In genomic region chr20:50595988-50596693, GRCh38 we compare ENCODE assay signal across 17 cellular contexts.
A peak's percentile ranks its signal among the peaks of the same experiment; 100 is the strongest.
DNase-seq lines count a peak whose midpoint lies in the region; ATAC-seq, FAIRE-seq and TF ChIP-seq lines count a peak whose summit lies in the region.
"Had no signal": no experiment of that assay in that cellular context is flagged by ENCODE, and none has a peak within 500 bp of the region (broad histone marks: within the 10 kb centered on the region; RNA-seq: fewer than 3 reads in every experiment).

No MANE protein-coding gene starts in this region.

- H3K27ac Mint-ChIP-seq in neural crest cell (ENCODE audit: unreplicated experiment), result peak overlapping the region; percentile 27
- H3K27ac Mint-ChIP-seq: stimulated activated naive CD8-positive, alpha-beta T cell treated with anti-CD3 and anti-CD28 coated beads, Interleukin-15, Interleukin-2, amounts not matched to agents 100 ng/mL and 50 ng/mL, for 24 hours had no signal

- intact Hi-C loops in endothelial cell of umbilical vein (cut with micrococcal nuclease), result loop anchor here (10.0 kb wide), 1 partner anchor 149 kb away; no protein-coding TSS in a partner anchor
- intact Hi-C loops in A673 (cut with micrococcal nuclease; ENCODE audit: unreplicated experiment), result no loop called here

- POLR2A ChIA-PET in endothelial cell of umbilical vein (lab: Charles Lee), result no interaction called here
- POLR2A ChIA-PET in A673 (lab: Charles Lee; ENCODE audit: low non-redundant PET), result no interaction called here

- no peaks in the 10 kb centered on the region for H3K9me1 ChIP-seq in endothelial cell of umbilical vein (replicated peaks; ENCODE audit: control insufficient read depth, extremely low read depth, insufficient read depth, low read length)

- H3K36me3 ChIP-seq in endothelial cell of umbilical vein (ENCODE audit: control insufficient read depth in 2 of 2, extremely low read depth in 1 of 2, insufficient read depth in 2 of 2, low read length in 2 of 2) (no peaks in the 10 kb centered on the region), A673 (ENCODE audit: insufficient read depth, low read length, poor library complexity, severe bottlenecking) (no peaks in the 10 kb centered on the region)

- H3K4me3 Mint-ChIP-seq in neural crest cell, result no peak overlapping the region
- H3K4me3 Mint-ChIP-seq: stimulated activated naive CD8-positive, alpha-beta T cell treated with anti-CD3 and anti-CD28 coated beads, Interleukin-15, Interleukin-2, amounts not matched to agents 100 ng/mL and 50 ng/mL, for 24 hours had no signal

- H3K9me3 Mint-ChIP-seq in neural crest cell, result no peaks in the 10 kb centered on the region
- H3K9me3 Mint-ChIP-seq: stimulated activated naive CD8-positive, alpha-beta T cell treated with anti-CD3 and anti-CD28 coated beads, Interleukin-15, Interleukin-2, amounts not matched to agents 100 ng/mL and 50 ng/mL, for 24 hours had no signal

- BruUV-seq in endothelial cell of umbilical vein (replicated peaks; lab: Mats Ljungman, UMichigan) (no TSS peak), A673 (replicated peaks; lab: Mats Ljungman, UMichigan) (no TSS peak)

- no peak overlapping the region for H3K27ac ChIP-seq in endothelial cell of umbilical vein (ENCODE audit: insufficient read depth, low read depth, low read length)
- H3K27ac ChIP-seq in A673 (ENCODE audit: low read depth, low read length, poor library complexity, severe bottlenecking), result no peak overlapping the region
- H3K27ac ChIP-seq: C4-2B had no signal

- H3K4me3 ChIP-seq in endothelial cell of umbilical vein (replicated peaks in 1 of 3; ENCODE audit: insufficient read depth in 1 of 3, low read depth in 1 of 3, low read length in 3 of 3) (no peak overlapping the region), A673 (ENCODE audit: low read depth, low read length, poor library complexity, severe bottlenecking) (no peak overlapping the region)

- DNase-seq in COLO668 (lab: John Stamatoyannopoulos, UW; ENCODE audit: unreplicated experiment) (peak; percentile 28), NCI-H226 (peak; percentile 51), endothelial cell of umbilical vein (ENCODE audit: low read depth, low spot score) (no peak), neural crest cell (ENCODE audit: low read depth, low spot score) (no peak), NCI-H1092 treated with DMSO at 0.1 percent for 48 hours (lab: John Stamatoyannopoulos, UW) (no peak), A673 (ENCODE audit: low spot score) (no peak)
- no peak for DNase-seq in activated CD4-positive, alpha-beta T cell treated with anti-CD3 and anti-CD28 coated beads for 1 hour
- DNase-seq: activated CD4-positive, alpha-beta T cell treated with anti-CD3 and anti-CD28 coated beads, Interleukin-2, amount 50 U/mL, for 48 hours; activated effector memory CD4-positive, alpha-beta T cell treated with Interleukin-2 at 50 U/mL for 16 hours; central memory CD4-positive, alpha-beta T cell; GDM1; hypothalamus; stimulated activated CD4-positive, alpha-beta T cell treated with anti-CD3 and anti-CD28 coated beads, Interleukin-4, amount 100 ng/mL, for 1 hour; T-helper 1 cell had no signal

- H3K9ac ChIP-seq in endothelial cell of umbilical vein (replicated peaks; ENCODE audit: extremely low read depth, insufficient read depth, low read length), result no peak overlapping the region

- H3K9me3 ChIP-seq in endothelial cell of umbilical vein (replicated peaks; ENCODE audit: control insufficient read depth, insufficient read depth, low read length) (no peaks in the 10 kb centered on the region), A673 (ENCODE audit: low read depth, low read length, poor library complexity, severe bottlenecking) (no peaks in the 10 kb centered on the region)

- no peaks in the 10 kb centered on the region for H3K36me3 Mint-ChIP-seq in neural crest cell (ENCODE audit: low read depth)

- no peak for TF ChIP-seq POLR2A in endothelial cell of umbilical vein (IDR thresholded peaks at IDR 0.05; ENCODE audit: low read depth, low read length)

- H3K4me1 Mint-ChIP-seq in neural crest cell, result peaks cover 8% of the 10 kb centered on the region

- H3K27me3 Mint-ChIP-seq in neural crest cell (ENCODE audit: low read depth), result no peaks in the 10 kb centered on the region

- TF ChIP-seq CTCF in endothelial cell of umbilical vein (IDR thresholded peaks at IDR 0.05; ENCODE audit: extremely low read depth in 1 of 2, insufficient read depth in 1 of 2, low read depth in 1 of 2, low read length in 2 of 2), result no peak
- no peak for TF ChIP-seq CTCF in neural crest cell (conservative IDR thresholded peaks at IDR 0.05)
- TF ChIP-seq CTCF in A673 (conservative IDR thresholded peaks at IDR 0.05; ENCODE audit: low read depth, low read length), result no peak

- H3K4me2 ChIP-seq in endothelial cell of umbilical vein (ENCODE audit: insufficient read depth, low read length), result no peak overlapping the region

- dilution Hi-C loops in endothelial cell of umbilical vein (cut with MboI; ENCODE audit: extremely low pct_ligation_motif_present, low sequenced_read_pairs), result no loop called here

- FAIRE-seq in endothelial cell of umbilical vein (lab: Jason Lieb, UNC), result peak; percentile 48

- H3K4me1 ChIP-seq in endothelial cell of umbilical vein (ENCODE audit: control insufficient read depth, extremely low read depth, insufficient read depth, low read length) (peaks cover 10% of the 10 kb centered on the region), A673 (ENCODE audit: insufficient read depth, low read length, poor library complexity, severe bottlenecking) (no peaks in the 10 kb centered on the region)

- H3K27me3 ChIP-seq in endothelial cell of umbilical vein (ENCODE audit: control insufficient read depth in 2 of 2, insufficient read depth in 2 of 2, low read length in 2 of 2) (peaks cover 0 to 2% of the 10 kb centered on the region in 2 experiments), A673 (replicated peaks; ENCODE audit: insufficient read depth, low read depth, low read length, poor library complexity) (no peaks in the 10 kb centered on the region)

- ATAC-seq in HG02571 (IDR thresholded peaks at IDR 0.05; ENCODE audit: unreplicated experiment), result no peak

- no peaks in the 10 kb centered on the region for H3K79me2 ChIP-seq in endothelial cell of umbilical vein (ENCODE audit: control insufficient read depth, insufficient read depth, low read length)

- no peaks in the 10 kb centered on the region for H4K20me1 ChIP-seq in endothelial cell of umbilical vein (replicated peaks; ENCODE audit: control insufficient read depth, extremely low read depth, insufficient read depth, low read length)

- CTCF ChIA-PET in endothelial cell of umbilical vein (lab: Charles Lee), result interaction anchor here (0.7 to 1.6 kb wide), 7 partner anchors 8 to 153 kb away, joined by 3 to 6 read pairs (median 4); no protein-coding TSS in a partner anchor
- CTCF ChIA-PET in A673 (lab: Charles Lee), result no interaction called here

- no peak overlapping the region for H2AFZ ChIP-seq in endothelial cell of umbilical vein (ENCODE audit: low read depth, low read length)

TF ChIP-seq in endothelial cell of umbilical vein, 7 proteins besides CTCF, POLR2A, EP300 and RAD21:
- no peak for TF ChIP-seq MAX (IDR thresholded peaks at IDR 0.05; ENCODE audit: insufficient read depth, insufficient read length)
- no peak for TF ChIP-seq MYC (IDR thresholded peaks at IDR 0.05; ENCODE audit: low read depth, low read length)
- no peak for TF ChIP-seq POLR2AphosphoS5 (IDR thresholded peaks at IDR 0.05; ENCODE audit: insufficient read depth, low read depth, low read length)
- no peak for TF ChIP-seq FOS (IDR thresholded peaks at IDR 0.05; ENCODE audit: borderline replicate concordance, insufficient read depth, low read length)
- no peak for TF ChIP-seq GATA2 (IDR thresholded peaks at IDR 0.05; ENCODE audit: insufficient read depth, insufficient read length, low read depth, low read length)
- TF ChIP-seq JUN (IDR thresholded peaks at IDR 0.05; ENCODE audit: borderline replicate concordance, insufficient read depth, insufficient read length, low read depth), result no peak
- no peak for TF ChIP-seq EZH2 (IDR thresholded peaks at IDR 0.05; ENCODE audit: borderline replicate concordance, low read depth, low read length, severe bottlenecking)

Comparison
In these comparisons a context has a peak if more than half of its experiments do, and no peak if none do; other contexts are left out.
1. DNase-seq: peak in COLO668 (single experiment) and NCI-H226 (single experiment); none in endothelial cell of umbilical vein (single experiment), neural crest cell (single experiment), NCI-H1092 treated with DMSO at 0.1 percent for 48 hours (single experiment), activated CD4-positive, alpha-beta T cell treated with anti-CD3 and anti-CD28 coated beads for 1 hour (single experiment) and A673 (single experiment).